ENCODE assay signal across 8 cellular contexts in the genomic region with DNA sequence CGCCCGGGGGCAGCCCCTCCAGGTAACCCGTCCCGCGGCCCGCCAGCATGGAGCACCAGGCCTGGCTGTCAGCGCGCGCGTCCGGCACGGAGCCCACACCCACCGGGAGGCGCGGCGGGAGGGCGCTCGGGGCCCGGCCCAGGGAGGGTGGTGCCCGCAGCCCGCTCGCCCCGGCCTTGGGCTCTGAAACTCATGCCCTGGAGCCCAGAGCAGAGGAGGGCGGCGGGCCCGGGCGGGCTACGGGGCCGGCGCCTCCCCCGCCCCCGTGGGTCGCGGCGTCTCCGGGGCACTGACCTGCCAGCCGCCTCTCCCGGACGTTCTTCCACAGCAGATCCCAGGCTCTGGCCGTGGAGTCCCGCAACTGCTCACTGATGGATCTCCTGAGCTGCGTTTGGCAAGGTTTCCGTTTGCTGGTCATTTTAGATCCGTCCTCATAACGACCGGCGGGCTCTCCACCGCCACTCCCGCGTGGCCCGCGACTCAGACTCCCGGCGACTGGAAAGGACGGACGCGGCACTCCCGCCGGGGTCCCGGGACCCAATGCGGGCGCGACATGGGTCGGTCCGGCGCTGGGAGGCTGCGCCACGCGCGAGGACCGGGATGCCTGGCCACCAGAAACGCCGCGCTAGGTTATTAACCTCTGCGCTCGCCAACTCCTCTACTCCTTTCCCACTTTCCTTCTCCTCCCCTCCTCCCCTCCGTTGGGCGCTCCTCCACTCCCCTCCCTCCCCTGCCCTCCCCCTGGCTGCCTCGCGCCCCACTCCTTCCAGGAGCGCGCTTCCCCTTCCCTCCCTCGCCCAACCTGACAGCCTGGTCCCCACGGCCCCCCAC.
DNase-seq lines count a peak whose midpoint lies in the region; ATAC-seq, FAIRE-seq and TF ChIP-seq lines count a peak whose summit lies in the region.

No MANE protein-coding gene starts in this region.

- H3K27me3 ChIP-seq in ectodermal cell (ENCODE audit: control insufficient read depth, insufficient read depth, low read length, poor library complexity, severe bottlenecking) (peaks cover 48% of the 10 kb centered on the region), tibial artery (no peaks in the 10 kb centered on the region)

- TF ChIP-seq CTCF in tibial artery (IDR thresholded peaks at IDR 0.05): no peak

- H3K36me3 ChIP-seq in ectodermal cell (ENCODE audit: control insufficient read depth, insufficient read depth, low read length): no peaks in the 10 kb centered on the region
- H3K36me3 ChIP-seq in tibial artery: no peaks in the 10 kb centered on the region

- H3K4me1 ChIP-seq in ectodermal cell (ENCODE audit: control insufficient read depth, insufficient read depth, low read length) (no peaks in the 10 kb centered on the region), tibial artery (peaks cover 0 to 37% (median 18%) of the 10 kb centered on the region in 4 donors)

- no peak for FAIRE-seq in HTR-8/SVneo (lab: Jason Lieb, UNC)

- H3K27ac ChIP-seq in ectodermal cell (ENCODE audit: insufficient read depth, low read depth, low read length, poor library complexity, severe bottlenecking): no peak overlapping the region
- H3K27ac ChIP-seq in tibial artery: peak overlapping the region; percentile 91 to 96

- WGBS in ectodermal cell, 2 experiments: 2% methylated on average over 84 of the region's 84 CpGs

- H3K4me3 ChIP-seq in ectodermal cell (ENCODE audit: insufficient read depth, low read depth, low read length): peak overlapping the region; percentile 47
- peak overlapping the region; percentile 82 to 93 for H3K4me3 ChIP-seq in tibial artery

- no peaks in the 10 kb centered on the region for H3K9me3 ChIP-seq in ectodermal cell (ENCODE audit: control insufficient read depth, low read length)
- no peaks in the 10 kb centered on the region for H3K9me3 ChIP-seq in tibial artery

- no peak for ATAC-seq in GM21515 (IDR thresholded peaks at IDR 0.05; ENCODE audit: unreplicated experiment)

- DNase-seq in 8988T (peak; percentile 37), HTR-8/SVneo (ENCODE audit: insufficient read length, low spot score) (peak; percentile 19), medulla oblongata (ENCODE audit: extremely low spot score) (peak; percentile 51), tibial artery (peak; percentile 59 to 82), NCI-H146 treated with DMSO at 0.1 percent for 48 hours (lab: John Stamatoyannopoulos, UW; ENCODE audit: unreplicated experiment) (no peak), KG1 (lab: John Stamatoyannopoulos, UW) (no peak)

- intact Hi-C loops in tibial artery (cut with DNase I; ENCODE audit: low total_unique reads): loop anchor here (10.0 kb wide), 1 partner anchor 195 kb away; no protein-coding TSS in a partner anchor

Comparison
In these comparisons a context has a peak if more than half of its experiments do, and no peak if none do; other contexts are left out.
1. DNase-seq: peak in 8988T (single experiment), HTR-8/SVneo (single experiment), medulla oblongata (single experiment) and tibial artery (2 of 2); none in NCI-H146 treated with DMSO at 0.1 percent for 48 hours (single experiment) and KG1 (single experiment).